Comparison of ENCODE assay signal across 1 cellular context in the genomic region with DNA sequence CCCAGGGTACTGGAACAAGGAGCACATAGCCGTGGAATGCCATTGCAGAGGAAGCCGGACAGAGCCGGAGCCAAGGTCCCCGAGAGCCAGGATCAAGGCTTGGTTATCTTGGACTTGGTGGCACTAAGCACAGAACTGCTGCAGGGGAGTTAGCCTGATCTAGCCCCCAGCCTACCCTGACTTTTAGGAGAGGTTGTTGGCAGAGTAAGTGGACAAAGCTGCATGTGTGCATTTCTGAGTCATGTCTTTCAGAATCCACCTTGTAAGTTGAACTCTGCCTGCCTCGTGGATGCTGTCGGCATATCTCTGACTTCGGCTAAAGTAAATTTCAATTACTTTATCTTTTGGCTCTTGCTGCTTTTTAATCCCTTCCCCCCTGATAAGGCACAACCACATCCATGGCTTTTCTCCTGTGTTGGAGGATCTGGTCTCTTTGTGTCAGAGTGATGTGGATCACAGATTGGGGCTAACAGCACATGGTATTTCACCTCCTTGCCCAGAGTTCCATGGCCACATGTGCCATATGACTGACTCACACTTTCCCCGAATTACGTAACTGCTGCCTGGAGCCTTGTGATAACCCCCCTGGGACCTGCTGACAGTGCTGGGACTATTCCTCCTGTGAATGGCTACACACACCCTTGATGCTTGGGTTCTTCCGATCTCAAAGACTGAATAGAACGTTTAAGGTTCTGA.
A peak's percentile ranks its signal among the peaks of the same experiment; 100 is the strongest.
TF ChIP-seq lines count a peak whose summit lies in the region.

No MANE protein-coding gene starts in this region.

TF ChIP-seq in GM12878, 131 proteins besides CTCF, POLR2A, EP300 and RAD21 (continued from another document):
- TF ChIP-seq, protein P1, sequence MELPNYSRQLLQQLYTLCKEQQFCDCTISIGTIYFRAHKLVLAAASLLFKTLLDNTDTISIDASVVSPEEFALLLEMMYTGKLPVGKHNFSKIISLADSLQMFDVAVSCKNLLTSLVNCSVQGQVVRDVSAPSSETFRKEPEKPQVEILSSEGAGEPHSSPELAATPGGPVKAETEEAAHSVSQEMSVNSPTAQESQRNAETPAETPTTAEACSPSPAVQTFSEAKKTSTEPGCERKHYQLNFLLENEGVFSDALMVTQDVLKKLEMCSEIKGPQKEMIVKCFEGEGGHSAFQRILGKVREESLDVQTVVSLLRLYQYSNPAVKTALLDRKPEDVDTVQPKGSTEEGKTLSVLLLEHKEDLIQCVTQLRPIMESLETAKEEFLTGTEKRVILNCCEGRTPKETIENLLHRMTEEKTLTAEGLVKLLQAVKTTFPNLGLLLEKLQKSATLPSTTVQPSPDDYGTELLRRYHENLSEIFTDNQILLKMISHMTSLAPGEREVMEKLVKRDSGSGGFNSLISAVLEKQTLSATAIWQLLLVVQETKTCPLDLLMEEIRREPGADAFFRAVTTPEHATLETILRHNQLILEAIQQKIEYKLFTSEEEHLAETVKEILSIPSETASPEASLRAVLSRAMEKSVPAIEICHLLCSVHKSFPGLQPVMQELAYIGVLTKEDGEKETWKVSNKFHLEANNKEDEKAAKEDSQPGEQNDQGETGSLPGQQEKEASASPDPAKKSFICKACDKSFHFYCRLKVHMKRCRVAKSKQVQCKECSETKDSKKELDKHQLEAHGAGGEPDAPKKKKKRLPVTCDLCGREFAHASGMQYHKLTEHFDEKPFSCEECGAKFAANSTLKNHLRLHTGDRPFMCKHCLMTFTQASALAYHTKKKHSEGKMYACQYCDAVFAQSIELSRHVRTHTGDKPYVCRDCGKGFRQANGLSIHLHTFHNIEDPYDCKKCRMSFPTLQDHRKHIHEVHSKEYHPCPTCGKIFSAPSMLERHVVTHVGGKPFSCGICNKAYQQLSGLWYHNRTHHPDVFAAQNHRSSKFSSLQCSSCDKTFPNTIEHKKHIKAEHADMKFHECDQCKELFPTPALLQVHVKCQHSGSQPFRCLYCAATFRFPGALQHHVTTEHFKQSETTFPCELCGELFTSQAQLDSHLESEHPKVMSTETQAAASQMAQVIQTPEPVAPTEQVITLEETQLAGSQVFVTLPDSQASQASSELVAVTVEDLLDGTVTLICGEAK (IDR thresholded peaks at IDR 0.05; ENCODE audit: borderline replicate concordance): no peak
- TF ChIP-seq NR2F1 (conservative IDR thresholded peaks at IDR 0.05) (no peak), YY1 (IDR thresholded peaks at IDR 0.05; ENCODE audit: low read depth, low read length) (no peak), TCF3 (IDR thresholded peaks at IDR 0.05; ENCODE audit: borderline replicate concordance, insufficient read depth, low read depth, low read length) (no peak), MEF2A (IDR thresholded peaks at IDR 0.05; ENCODE audit: insufficient read depth, low read depth, low read length) (no peak), RFX5 (IDR thresholded peaks at IDR 0.05; ENCODE audit: low read depth, low read length) (no peak), BACH1 (IDR thresholded peaks at IDR 0.05; ENCODE audit: borderline replicate concordance) (no peak), NFYA (IDR thresholded peaks at IDR 0.05; ENCODE audit: borderline replicate concordance, low read depth, low read length) (no peak), FOXK2 (IDR thresholded peaks at IDR 0.05) (no peak), BHLHE40 (IDR thresholded peaks at IDR 0.05; ENCODE audit: borderline replicate concordance in 1 of 2, low read depth in 2 of 2, low read length in 1 of 2) (0 out of 4 replicates have a peak, but pooled peaks of 1 of the 2 experiments have one; percentile 20)
- TF ChIP-seq, protein P2, sequence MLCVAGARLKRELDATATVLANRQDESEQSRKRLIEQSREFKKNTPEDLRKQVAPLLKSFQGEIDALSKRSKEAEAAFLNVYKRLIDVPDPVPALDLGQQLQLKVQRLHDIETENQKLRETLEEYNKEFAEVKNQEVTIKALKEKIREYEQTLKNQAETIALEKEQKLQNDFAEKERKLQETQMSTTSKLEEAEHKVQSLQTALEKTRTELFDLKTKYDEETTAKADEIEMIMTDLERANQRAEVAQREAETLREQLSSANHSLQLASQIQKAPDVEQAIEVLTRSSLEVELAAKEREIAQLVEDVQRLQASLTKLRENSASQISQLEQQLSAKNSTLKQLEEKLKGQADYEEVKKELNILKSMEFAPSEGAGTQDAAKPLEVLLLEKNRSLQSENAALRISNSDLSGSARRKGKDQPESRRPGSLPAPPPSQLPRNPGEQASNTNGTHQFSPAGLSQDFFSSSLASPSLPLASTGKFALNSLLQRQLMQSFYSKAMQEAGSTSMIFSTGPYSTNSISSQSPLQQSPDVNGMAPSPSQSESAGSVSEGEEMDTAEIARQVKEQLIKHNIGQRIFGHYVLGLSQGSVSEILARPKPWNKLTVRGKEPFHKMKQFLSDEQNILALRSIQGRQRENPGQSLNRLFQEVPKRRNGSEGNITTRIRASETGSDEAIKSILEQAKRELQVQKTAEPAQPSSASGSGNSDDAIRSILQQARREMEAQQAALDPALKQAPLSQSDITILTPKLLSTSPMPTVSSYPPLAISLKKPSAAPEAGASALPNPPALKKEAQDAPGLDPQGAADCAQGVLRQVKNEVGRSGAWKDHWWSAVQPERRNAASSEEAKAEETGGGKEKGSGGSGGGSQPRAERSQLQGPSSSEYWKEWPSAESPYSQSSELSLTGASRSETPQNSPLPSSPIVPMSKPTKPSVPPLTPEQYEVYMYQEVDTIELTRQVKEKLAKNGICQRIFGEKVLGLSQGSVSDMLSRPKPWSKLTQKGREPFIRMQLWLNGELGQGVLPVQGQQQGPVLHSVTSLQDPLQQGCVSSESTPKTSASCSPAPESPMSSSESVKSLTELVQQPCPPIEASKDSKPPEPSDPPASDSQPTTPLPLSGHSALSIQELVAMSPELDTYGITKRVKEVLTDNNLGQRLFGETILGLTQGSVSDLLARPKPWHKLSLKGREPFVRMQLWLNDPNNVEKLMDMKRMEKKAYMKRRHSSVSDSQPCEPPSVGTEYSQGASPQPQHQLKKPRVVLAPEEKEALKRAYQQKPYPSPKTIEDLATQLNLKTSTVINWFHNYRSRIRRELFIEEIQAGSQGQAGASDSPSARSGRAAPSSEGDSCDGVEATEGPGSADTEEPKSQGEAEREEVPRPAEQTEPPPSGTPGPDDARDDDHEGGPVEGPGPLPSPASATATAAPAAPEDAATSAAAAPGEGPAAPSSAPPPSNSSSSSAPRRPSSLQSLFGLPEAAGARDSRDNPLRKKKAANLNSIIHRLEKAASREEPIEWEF (IDR thresholded peaks at IDR 0.05; ENCODE audit: insufficient replicate concordance, low read depth, low read length): no peak
TF ChIP-seq in GM12878: peak in this region for 2.
